Comparison of ENCODE assay signal across 9 cellular contexts in genomic region chr12:76879710-76880025, GRCh38. TPM values are rescaled to one million over a fixed set of nuclear protein-coding genes. Genes with fewer than 3 reads are reported as not detected.
DNase-seq lines count a peak whose midpoint lies in the region; ATAC-seq, FAIRE-seq and TF ChIP-seq lines count a peak whose summit lies in the region.
"Had no signal": no experiment of that assay in that cellular context is flagged by ENCODE, and none has a peak within 500 bp of the region (broad histone marks: within the 10 kb centered on the region; RNA-seq: fewer than 3 reads in every experiment).

No MANE protein-coding gene starts in this region.

- no peak overlapping the region for H3K18ac ChIP-seq in H1 (ENCODE audit: extremely low read depth, low read length)

- 49% methylated on average over 6 of the region's 6 CpGs; no CpG with 5 or more reads in 1 of the 2 experiments for WGBS in H1 (ENCODE audit: extremely low coverage in 1 of 2, insufficient coverage in 1 of 2, insufficient read length in 1 of 2, insufficient replicate concordance in 2 of 2, low coverage in 1 of 2, low lambda C conversion rate in 2 of 2, missing lambda C conversion rate in 1 of 2), 2 experiments

- peaks cover 8% of the 10 kb centered on the region for H3K4me1 ChIP-seq in CD4-positive, alpha-beta memory T cell (ENCODE audit: insufficient read depth, low read length)
- H3K4me1 ChIP-seq in NT2/D1 (ENCODE audit: insufficient read depth, insufficient read length) (peaks cover 3% of the 10 kb centered on the region), H1 (replicated peaks in 1 of 4; ENCODE audit: control insufficient read depth in 3 of 4, insufficient read depth in 4 of 4, low read length in 3 of 4) (peaks cover 3 to 17% (median 12%) of the 10 kb centered on the region in 4 experiments; a peak in 6 of 7 replicates)

- no peak for TF ChIP-seq EP300 in H1 (IDR thresholded peaks at IDR 0.05; ENCODE audit: borderline replicate concordance in 1 of 2, low read depth in 2 of 2, low read length in 2 of 2)

- TF ChIP-seq CTCF in H1 (IDR thresholded peaks at IDR 0.05; ENCODE audit: control extremely low read depth in 1 of 3, insufficient read depth in 1 of 3, low read depth in 1 of 3, low read length in 3 of 3): no peak
- TF ChIP-seq CTCF in neural crest cell (conservative IDR thresholded peaks at IDR 0.05): no peak

- H4K91ac ChIP-seq in H1 (replicated peaks; ENCODE audit: insufficient read length, low read length): no peak overlapping the region

- CTCF ChIA-PET in CD4-positive, alpha-beta memory T cell (lab: Charles Lee; ENCODE audit: partially characterized antibody): no interaction called here
- CTCF ChIA-PET in H1 (lab: Charles Lee; ENCODE audit: partially characterized antibody): interaction anchor here (1.2 to 2.4 kb wide), 5 partner anchors 12 to 131 kb away, joined by 3 to 9 read pairs (median 4); no protein-coding TSS in a partner anchor

- H3K9ac ChIP-seq in NT2/D1 (ENCODE audit: insufficient read length, low read depth) (peak overlapping the region; percentile 73), H1 (replicated peaks in 1 of 4; ENCODE audit: extremely low read depth in 1 of 4, low read depth in 3 of 4, low read length in 3 of 4) (peak overlapping the region in 1 of 4 experiments; percentile 86; a peak in 2 of 7 replicates)

- H2BK15ac ChIP-seq in H1 (ENCODE audit: low read length): no peak overlapping the region

- intact Hi-C loops in CD4-positive, alpha-beta memory T cell (cut with micrococcal nuclease): no loop called here

- no peak overlapping the region for H4K8ac ChIP-seq in H1 (ENCODE audit: extremely low read depth, insufficient read depth, low read length)

- no peak for ATAC-seq in GM21723 (IDR thresholded peaks at IDR 0.05; ENCODE audit: unreplicated experiment)

- TF ChIP-seq RAD21 in H1 (IDR thresholded peaks at IDR 0.05 in 1 of 2, conservative IDR thresholded peaks at IDR 0.05 in 1 of 2; ENCODE audit: low read depth in 2 of 2, low read length in 2 of 2): no peak

- H4K20me1 ChIP-seq in H1 (replicated peaks in 1 of 2; ENCODE audit: control insufficient read depth in 1 of 2, insufficient read depth in 2 of 2, low read length in 2 of 2): peaks cover 4% of the 10 kb centered on the region in 2 experiments

- no peak overlapping the region for H2BK20ac ChIP-seq in H1 (ENCODE audit: low read length)

- H3K4me1 Mint-ChIP-seq in CD4-positive, alpha-beta memory T cell: peaks cover 7 to 25% (median 15%) of the 10 kb centered on the region in 4 donors
- H3K4me1 Mint-ChIP-seq in neural crest cell: peaks cover 24% of the 10 kb centered on the region

- H3K36me3 ChIP-seq in CD4-positive, alpha-beta memory T cell (ENCODE audit: insufficient read depth, low read length): no peaks in the 10 kb centered on the region
- H3K36me3 ChIP-seq in NT2/D1 (ENCODE audit: insufficient read depth, insufficient read length, low read length) (peaks cover 13% of the 10 kb centered on the region), H1 (ENCODE audit: control insufficient read depth in 2 of 4, insufficient read depth in 4 of 4, low read length in 3 of 4) (no peaks in the 10 kb centered on the region)

- H3K27me3 ChIP-seq in CD4-positive, alpha-beta memory T cell (ENCODE audit: insufficient read depth, low read length): peaks cover 30% of the 10 kb centered on the region
- H3K27me3 ChIP-seq in NT2/D1 (ENCODE audit: insufficient read depth, insufficient read length): peaks cover 7% of the 10 kb centered on the region
- no peaks in the 10 kb centered on the region for H3K27me3 ChIP-seq in H1 (replicated peaks in 1 of 4; ENCODE audit: control insufficient read depth in 3 of 4, extremely low read depth in 1 of 4, insufficient read depth in 3 of 4, low read length in 3 of 4)

- H3K23me2 ChIP-seq in H1 (ENCODE audit: low read depth, low read length): peaks cover 4% of the 10 kb centered on the region; the same call in 1 of the 2 replicates

- no peak overlapping the region for H3K4me3 ChIP-seq in CD4-positive, alpha-beta memory T cell (ENCODE audit: low read length in 2 of 2)
- H3K4me3 ChIP-seq in NT2/D1 (ENCODE audit: insufficient read length, low read depth) (no peak overlapping the region), H1 (ENCODE audit: extremely low read depth in 1 of 4, insufficient read depth in 2 of 4, low read depth in 3 of 4, low read length in 4 of 4) (peak overlapping the region; percentile 73 to 89 (median 84); a peak in 7 of 8 replicates)

- no peak overlapping the region for H2BK12ac ChIP-seq in H1 (ENCODE audit: low read depth, low read length)

- peak overlapping the region; percentile 76; the same call in 1 of the 2 replicates for H2BK5ac ChIP-seq in H1 (ENCODE audit: low read depth, low read length)

- H3K4me3 Mint-ChIP-seq in CD4-positive, alpha-beta memory T cell: peak overlapping the region; percentile 61 to 90 (median 83)
- peak overlapping the region; percentile 90 for H3K4me3 Mint-ChIP-seq in neural crest cell

- POLR2A ChIA-PET in CD4-positive, alpha-beta memory T cell (lab: Charles Lee; ENCODE audit: partially characterized antibody): no interaction called here
- POLR2A ChIA-PET in H1 (lab: Charles Lee; ENCODE audit: partially characterized antibody): interaction anchor here (0.9 to 2.6 kb wide), 8 partner anchors 9 to 85 kb away, joined by 3 to 19 read pairs (median 4); no protein-coding TSS in a partner anchor

- H2BK120ac ChIP-seq in H1 (replicated peaks; ENCODE audit: low read depth, low read length): no peak overlapping the region

- no peaks in the 10 kb centered on the region for H3K9me3 ChIP-seq in CD4-positive, alpha-beta memory T cell (ENCODE audit: control insufficient read depth in 1 of 2, low read length in 2 of 2)
- H3K9me3 ChIP-seq in NT2/D1 (ENCODE audit: insufficient read depth, low read length) (no peaks in the 10 kb centered on the region), H1 (ENCODE audit: insufficient read depth in 2 of 2, low read depth in 1 of 2, low read length in 1 of 2) (no peaks in the 10 kb centered on the region)

- TF ChIP-seq POLR2A in H1 (IDR thresholded peaks at IDR 0.05; ENCODE audit: control extremely low read depth in 1 of 2, low read depth in 2 of 2, low read length in 2 of 2): no peak

- peak overlapping the region; percentile 69 to 76 for H3K4me2 ChIP-seq in H1 (ENCODE audit: insufficient read depth in 1 of 2, low read depth in 2 of 2, low read length in 2 of 2)

- no peak overlapping the region for H2AK5ac ChIP-seq in H1 (ENCODE audit: low read depth, low read length)

- H3K23ac ChIP-seq in H1 (ENCODE audit: insufficient read length): no peak overlapping the region

- no peaks in the 10 kb centered on the region for H3K36me3 Mint-ChIP-seq in CD4-positive, alpha-beta memory T cell
- no peaks in the 10 kb centered on the region for H3K36me3 Mint-ChIP-seq in neural crest cell (ENCODE audit: low read depth)

- H3K79me1 ChIP-seq in H1 (ENCODE audit: low read depth, low read length): peaks cover 9% of the 10 kb centered on the region; the same call in 1 of the 2 replicates

- no peak overlapping the region for H3K56ac ChIP-seq in H1 (replicated peaks; ENCODE audit: insufficient read length, low read depth, low read length)

- peaks cover 6 to 30% of the 10 kb centered on the region in 2 experiments for H3K79me2 ChIP-seq in H1 (ENCODE audit: control insufficient read depth in 1 of 2, insufficient read depth in 2 of 2, low read length in 2 of 2)

- H3K4ac ChIP-seq in H1 (replicated peaks; ENCODE audit: insufficient read length, low read depth, low read length): peak overlapping the region; percentile 4

- no peak overlapping the region for H3K14ac ChIP-seq in H1 (ENCODE audit: insufficient read length)

- no peak overlapping the region for H4K5ac ChIP-seq in H1 (ENCODE audit: insufficient read length, low read depth, low read length)

- peak overlapping the region; percentile 13; the same call in 1 of the 2 replicates for H2AFZ ChIP-seq in H1 (ENCODE audit: low read length)

- FAIRE-seq in H1 (lab: Jason Lieb, UNC): no peak

- peaks cover 0 to 5% (median 0%) of the 10 kb centered on the region in 8 donors for H3K9me3 Mint-ChIP-seq in CD4-positive, alpha-beta memory T cell
- H3K9me3 Mint-ChIP-seq in neural crest cell: no peaks in the 10 kb centered on the region

- H3K27me3 Mint-ChIP-seq in CD4-positive, alpha-beta memory T cell: peaks cover 32 to 33% of the 10 kb centered on the region in 2 donors
- peaks cover 35% of the 10 kb centered on the region for H3K27me3 Mint-ChIP-seq in neural crest cell (ENCODE audit: low read depth)

- DNase-seq in CD4-positive, alpha-beta memory T cell: no peak
- DNase-seq in NT2/D1 (ENCODE audit: low read depth, low spot score) (no peak), H1 (ENCODE audit: low read depth in 1 of 2, low spot score in 2 of 2) (no peak), neural crest cell (ENCODE audit: low read depth, low spot score) (no peak), DMS153 treated with DMSO at 0.1 percent for 48 hours (lab: John Stamatoyannopoulos, UW; ENCODE audit: unreplicated experiment) (no peak), superior temporal gyrus (ENCODE audit: extremely low spot score) (no peak), NOMO-1 treated with dmso at 0.1 percent for 144 hours (lab: John Stamatoyannopoulos, UW; ENCODE audit: unreplicated experiment) (no peak)
- DNase-seq: activated CD4-positive, alpha-beta T cell treated with anti-CD3 and anti-CD28 coated beads for 4 hours had no signal

- H3K27ac Mint-ChIP-seq in CD4-positive, alpha-beta memory T cell: peak overlapping the region in 1 of 7 donors; percentile 65
- H3K27ac Mint-ChIP-seq in neural crest cell (ENCODE audit: unreplicated experiment): peak overlapping the region; percentile 94

- H3K27ac ChIP-seq in CD4-positive, alpha-beta memory T cell (ENCODE audit: low read depth, low read length): no peak overlapping the region
- no peak overlapping the region for H3K27ac ChIP-seq in H1 (ENCODE audit: low read depth, low read length)

TF ChIP-seq in H1, 55 proteins besides CTCF, POLR2A, EP300 and RAD21 (continues in another document):
- TF ChIP-seq KDM1A (IDR thresholded peaks at IDR 0.05; ENCODE audit: borderline replicate concordance, low read length) (no peak), NANOG (IDR thresholded peaks at IDR 0.05; ENCODE audit: insufficient read depth, low read depth, low read length, poor library complexity, severe bottlenecking) (no peak), RBBP5 (IDR thresholded peaks at IDR 0.05; ENCODE audit: borderline replicate concordance, low read depth, low read length) (no peak), NRF1 (IDR thresholded peaks at IDR 0.05; ENCODE audit: low read depth, low read length) (no peak)

RNA-seq across cellular contexts. Expression of gene CSRP2, which starts 0.8 kb away (rescaled TPM):
- not detected for total RNA-seq in CD4-positive, alpha-beta memory T cell
- polyA plus RNA-seq in CD4-positive, alpha-beta memory T cell: under 1 TPM; 0.11 to 0.83 TPM
- 227 and 228 TPM in 2 replicates for total RNA-seq in H1 (2021; fragmentation: NEBNext Ultra II Directional; extraction: Animal tissue kit (Norgen Biotek cat#: 25700))
- 103 and 149 TPM in 2 replicates for polyA plus RNA-seq in H1 (2011; rRNA removed)
- polyA plus RNA-seq in H1 (2011; cell fraction: cytosol; rRNA removed): 211 TPM
- 80.4 TPM for polyA plus RNA-seq in H1 (2011; cell fraction: nucleus; rRNA removed)
- 255 to 315 TPM (median 276 TPM) in 4 replicates for polyA plus RNA-seq in H1 (2012, experiment 1 of 2)
- polyA plus RNA-seq in H1 (2012, experiment 2 of 2): 227 TPM
- polyA plus RNA-seq in H1 (2013, experiment 1 of 2): 118 TPM
- 127 TPM for polyA plus RNA-seq in H1 (2013, experiment 2 of 2)
- polyA minus RNA-seq in H1 (2011; rRNA and poly(A)+ RNA removed): 89.9 and 98.2 TPM in 2 replicates
- 50.3 TPM for polyA minus RNA-seq in H1 (2011; cell fraction: cytosol; rRNA and poly(A)+ RNA removed)
- polyA minus RNA-seq in H1 (2011; cell fraction: nucleus; rRNA and poly(A)+ RNA removed): 71.4 TPM
- total RNA-seq in neural crest cell: 76.4 and 80.8 TPM in 2 replicates

Comparison
In these comparisons a context has a peak if more than half of its experiments do, and no peak if none do; other contexts are left out.
1. H3K4me3 ChIP-seq: peak in H1 (4 of 4); none in CD4-positive, alpha-beta memory T cell (0 of 2) and NT2/D1 (single experiment).
2. RNA of gene CSRP2, which starts 0.8 kb away (total RNA-seq): 227 to 228 TPM in H1 and 76.4 to 80.8 TPM in neural crest cell; not detected in CD4-positive, alpha-beta memory T cell; every median in the first group is over 10 times any median in the second.